Comparison of ENCODE assay signal across 9 cellular contexts in genomic region chr20:3687655-3688054, GRCh38. TPM values are rescaled to one million over a fixed set of nuclear protein-coding genes. Genes with fewer than 3 reads are reported as not detected.
DNase-seq lines count a peak whose midpoint lies in the region; ATAC-seq, FAIRE-seq and TF ChIP-seq lines count a peak whose summit lies in the region.
"Had no signal": no experiment of that assay in that cellular context is flagged by ENCODE, and none has a peak within 500 bp of the region (broad histone marks: within the 10 kb centered on the region; RNA-seq: fewer than 3 reads in every experiment).

No MANE protein-coding gene starts in this region.

- H3K79me1 ChIP-seq in H1 (ENCODE audit: low read depth, low read length) (no peaks in the 10 kb centered on the region), mesenchymal stem cell (replicated peaks; ENCODE audit: low read length, poor library complexity, severe bottlenecking) (no peaks in the 10 kb centered on the region)

- H3K4me2 ChIP-seq in H1 (ENCODE audit: insufficient read depth in 1 of 2, low read depth in 2 of 2, low read length in 2 of 2) (no peak overlapping the region), mesenchymal stem cell (ENCODE audit: low read length, poor library complexity, severe bottlenecking) (no peak overlapping the region)

- H2BK5ac ChIP-seq in H1 (ENCODE audit: low read depth, low read length) (no peak overlapping the region), mesenchymal stem cell (ENCODE audit: low read depth, low read length, poor library complexity, severe bottlenecking) (no peak overlapping the region)

- no peaks in the 10 kb centered on the region for H4K20me1 ChIP-seq in H1 (replicated peaks in 1 of 2; ENCODE audit: control insufficient read depth in 1 of 2, insufficient read depth in 2 of 2, low read length in 2 of 2)

- H3K14ac ChIP-seq in H1 (ENCODE audit: insufficient read length): no peak overlapping the region
- H3K14ac ChIP-seq in mesenchymal stem cell (ENCODE audit: low read length in 2 of 2): no peak overlapping the region

- no peak overlapping the region for H3K23ac ChIP-seq in H1 (ENCODE audit: insufficient read length)
- no peak overlapping the region for H3K23ac ChIP-seq in mesenchymal stem cell (ENCODE audit: low read length in 2 of 2)

- 76% methylated on average over 2 of the region's 2 CpGs; no CpG with 5 or more reads in 1 of the 2 experiments for WGBS in H1 (ENCODE audit: extremely low coverage in 1 of 2, insufficient coverage in 1 of 2, insufficient read length in 1 of 2, insufficient replicate concordance in 2 of 2, low coverage in 1 of 2, low lambda C conversion rate in 2 of 2, missing lambda C conversion rate in 1 of 2), 2 experiments
- 75% methylated on average over 2 of the region's 2 CpGs for WGBS in mesenchymal stem cell

- in situ Hi-C loops in KBM-7 (cut with MboI; ENCODE audit: low pct_unique_long_range_greater_than_20kb, low sequenced_read_pairs): no loop called here

- H2BK12ac ChIP-seq in H1 (ENCODE audit: low read depth, low read length) (no peak overlapping the region), mesenchymal stem cell (ENCODE audit: low read length in 2 of 2) (no peak overlapping the region)

- H3K9ac ChIP-seq in H1 (replicated peaks in 1 of 4; ENCODE audit: extremely low read depth in 1 of 4, low read depth in 3 of 4, low read length in 3 of 4) (no peak overlapping the region), mesenchymal stem cell (ENCODE audit: low read length) (peak overlapping the region; percentile 74)

- H2AK5ac ChIP-seq in H1 (ENCODE audit: low read depth, low read length) (no peak overlapping the region), mesenchymal stem cell (ENCODE audit: low read length, severe bottlenecking) (no peak overlapping the region)

- no peak for TF ChIP-seq EP300 in H1 (IDR thresholded peaks at IDR 0.05; ENCODE audit: borderline replicate concordance in 1 of 2, low read depth in 2 of 2, low read length in 2 of 2)

- ATAC-seq in GM21390 (IDR thresholded peaks at IDR 0.05; ENCODE audit: unreplicated experiment): no peak

- no peaks in the 10 kb centered on the region for H3K23me2 ChIP-seq in H1 (ENCODE audit: low read depth, low read length)

- no peak overlapping the region for H3K56ac ChIP-seq in H1 (replicated peaks; ENCODE audit: insufficient read length, low read depth, low read length)

- H2BK120ac ChIP-seq in H1 (replicated peaks; ENCODE audit: low read depth, low read length): no peak overlapping the region
- H2BK120ac ChIP-seq in mesenchymal stem cell (ENCODE audit: low read depth, low read length): no peak overlapping the region

- H2AFZ ChIP-seq in H1 (ENCODE audit: low read length) (peak overlapping the region; percentile 47; the same call in 1 of the 2 replicates), mesenchymal stem cell (ENCODE audit: low read depth, low read length) (no peak overlapping the region)

- H3K4ac ChIP-seq in H1 (replicated peaks; ENCODE audit: insufficient read length, low read depth, low read length) (no peak overlapping the region), mesenchymal stem cell (ENCODE audit: low read depth in 1 of 2, low read length in 2 of 2) (no peak overlapping the region)

- peaks cover 4% of the 10 kb centered on the region for H3K4me1 ChIP-seq in A673 (ENCODE audit: insufficient read depth, low read length, poor library complexity, severe bottlenecking)
- H3K4me1 ChIP-seq in H1 (replicated peaks in 1 of 4; ENCODE audit: control insufficient read depth in 3 of 4, insufficient read depth in 4 of 4, low read length in 3 of 4): peaks cover 3 to 10% (median 4%) of the 10 kb centered on the region in 4 experiments
- H3K4me1 ChIP-seq in mesenchymal stem cell (ENCODE audit: control insufficient read depth, insufficient read depth, low read depth, low read length): peaks cover 9% of the 10 kb centered on the region

- intact Hi-C loops in A673 (cut with micrococcal nuclease; ENCODE audit: unreplicated experiment): no loop called here

- H3K9me3 ChIP-seq in A673 (ENCODE audit: low read depth, low read length, poor library complexity, severe bottlenecking) (no peaks in the 10 kb centered on the region), H1 (ENCODE audit: insufficient read depth in 2 of 2, low read depth in 1 of 2, low read length in 1 of 2) (no peaks in the 10 kb centered on the region), mesenchymal stem cell (ENCODE audit: control insufficient read depth, low read length) (no peaks in the 10 kb centered on the region)

- no peak overlapping the region for H4K8ac ChIP-seq in H1 (ENCODE audit: extremely low read depth, insufficient read depth, low read length)
- H4K8ac ChIP-seq in mesenchymal stem cell (ENCODE audit: low read length): no peak overlapping the region

- H3K36me3 ChIP-seq in A673 (ENCODE audit: insufficient read depth, low read length, poor library complexity, severe bottlenecking): no peaks in the 10 kb centered on the region
- no peaks in the 10 kb centered on the region for H3K36me3 ChIP-seq in H1 (ENCODE audit: control insufficient read depth in 2 of 4, insufficient read depth in 4 of 4, low read length in 3 of 4)
- no peaks in the 10 kb centered on the region for H3K36me3 ChIP-seq in mesenchymal stem cell (ENCODE audit: control insufficient read depth in 1 of 2, insufficient read depth in 2 of 2, low read depth in 1 of 2, low read length in 2 of 2)

- BruUV-seq in A673 (replicated peaks; lab: Mats Ljungman, UMichigan): no TSS peak

- H3K18ac ChIP-seq in H1 (ENCODE audit: extremely low read depth, low read length): no peak overlapping the region
- no peak overlapping the region for H3K18ac ChIP-seq in mesenchymal stem cell (ENCODE audit: low read depth in 1 of 2, low read length in 2 of 2)

- H3K27ac ChIP-seq in A673 (ENCODE audit: low read depth, low read length, poor library complexity, severe bottlenecking) (no peak overlapping the region), H1 (ENCODE audit: low read depth, low read length) (no peak overlapping the region), mesenchymal stem cell (ENCODE audit: low read length, poor library complexity, severe bottlenecking) (no peak overlapping the region)

- H2BK15ac ChIP-seq in H1 (ENCODE audit: low read length) (no peak overlapping the region), mesenchymal stem cell (ENCODE audit: low read depth, poor library complexity, severe bottlenecking) (no peak overlapping the region)

- no peak overlapping the region for H3K4me3 ChIP-seq in A673 (ENCODE audit: low read depth, low read length, poor library complexity, severe bottlenecking)
- H3K4me3 ChIP-seq in H1 (ENCODE audit: extremely low read depth in 1 of 4, insufficient read depth in 2 of 4, low read depth in 3 of 4, low read length in 4 of 4): no peak overlapping the region
- H3K4me3 ChIP-seq in mesenchymal stem cell (ENCODE audit: insufficient read depth in 1 of 2, low read depth in 1 of 2, low read length in 2 of 2): peak overlapping the region in 1 of 2 experiments; percentile 69

- no peaks in the 10 kb centered on the region for H3K27me3 ChIP-seq in A673 (replicated peaks; ENCODE audit: insufficient read depth, low read depth, low read length, poor library complexity)
- H3K27me3 ChIP-seq in H1 (replicated peaks in 1 of 4; ENCODE audit: control insufficient read depth in 3 of 4, extremely low read depth in 1 of 4, insufficient read depth in 3 of 4, low read length in 3 of 4): peaks cover 0 to 9% (median 1%) of the 10 kb centered on the region in 4 experiments; a peak in 3 of 7 replicates
- H3K27me3 ChIP-seq in mesenchymal stem cell (ENCODE audit: control insufficient read depth in 1 of 2, insufficient read depth in 1 of 2, low read length in 2 of 2): peaks cover 0 to 2% of the 10 kb centered on the region in 2 experiments

- POLR2A ChIA-PET in A673 (lab: Charles Lee; ENCODE audit: low non-redundant PET): no interaction called here
- POLR2A ChIA-PET in H1 (lab: Charles Lee; ENCODE audit: partially characterized antibody): interaction anchor here (1.3 kb wide), 1 partner anchor 17 kb away, joined by 3 read pairs; no protein-coding TSS in a partner anchor

- peak overlapping the region; percentile 3 for H4K5ac ChIP-seq in H1 (ENCODE audit: insufficient read length, low read depth, low read length)

- no peak for TF ChIP-seq POLR2A in H1 (IDR thresholded peaks at IDR 0.05; ENCODE audit: control extremely low read depth in 1 of 2, low read depth in 2 of 2, low read length in 2 of 2)

- H2BK20ac ChIP-seq in H1 (ENCODE audit: low read length): no peak overlapping the region

- CTCF ChIA-PET in A673 (lab: Charles Lee) (interaction anchor here (0.5 to 0.9 kb wide), 2 partner anchors 11 to 469 kb away, joined by 5 to 7 read pairs; no protein-coding TSS in a partner anchor), H1 (lab: Charles Lee; ENCODE audit: partially characterized antibody) (interaction anchor here (1.1 to 45.1 kb wide), 9 partner anchors 1 to 81 kb away, joined by 4 to 1432 read pairs (median 7); partner anchors contain the start of genes ADAM33 and SIGLEC1)

- H3K79me2 ChIP-seq in H1 (ENCODE audit: control insufficient read depth in 1 of 2, insufficient read depth in 2 of 2, low read length in 2 of 2): no peaks in the 10 kb centered on the region

- FAIRE-seq in H1 (lab: Jason Lieb, UNC): peak; percentile 80

- TF ChIP-seq RAD21 in H1 (IDR thresholded peaks at IDR 0.05 in 1 of 2, conservative IDR thresholded peaks at IDR 0.05 in 1 of 2; ENCODE audit: low read depth in 2 of 2, low read length in 2 of 2): no peak

- H4K91ac ChIP-seq in H1 (replicated peaks; ENCODE audit: insufficient read length, low read length) (no peak overlapping the region), mesenchymal stem cell (ENCODE audit: low read length) (no peak overlapping the region)

- TF ChIP-seq CTCF in A673 (conservative IDR thresholded peaks at IDR 0.05; ENCODE audit: low read depth, low read length) (no peak), H1 (IDR thresholded peaks at IDR 0.05; ENCODE audit: control extremely low read depth in 1 of 3, insufficient read depth in 1 of 3, low read depth in 1 of 3, low read length in 3 of 3) (no peak)

- DNase-seq in A673 (ENCODE audit: low spot score) (peak; percentile 45), KBM-7 (peak; percentile 11), H1 (ENCODE audit: low read depth in 1 of 2, low spot score in 2 of 2) (no peak), mesenchymal stem cell (peak; percentile 48), NCI-H345 treated with DMSO at 0.1 percent for 48 hours (lab: John Stamatoyannopoulos, UW; ENCODE audit: unreplicated experiment) (no peak), NCI-H1417 treated with DMSO at 0.1 percent for 48 hours (lab: John Stamatoyannopoulos, UW) (no peak)
- DNase-seq in activated naive CD4-positive, alpha-beta T cell treated with anti-CD3 and anti-CD28 coated beads, Interleukin-2, amount 50 U/mL, for 16 hours: no peak
- DNase-seq: COR-L47 had no signal

RNA-seq across cellular contexts. Expression of gene ADAM33, which starts 5.8 kb away (rescaled TPM):
- total RNA-seq in A673 (2021): not detected in 2 replicates
- total RNA-seq in H1 (2021; fragmentation: NEBNext Ultra II Directional; extraction: Animal tissue kit (Norgen Biotek cat#: 25700)): 5.7 and 6.0 TPM in 2 replicates
- 4.2 and 7.0 TPM in 2 replicates for polyA plus RNA-seq in H1 (2011; rRNA removed)
- 5.8 TPM for polyA plus RNA-seq in H1 (2011; cell fraction: cytosol; rRNA removed)
- polyA plus RNA-seq in H1 (2011; cell fraction: nucleus; rRNA removed): 49.2 TPM
- polyA plus RNA-seq in H1 (2012, experiment 1 of 2): 4.7 to 8.5 TPM (median 6.9 TPM) in 4 replicates
- 3.2 TPM for polyA plus RNA-seq in H1 (2012, experiment 2 of 2)
- polyA plus RNA-seq in H1 (2013, experiment 1 of 2): 4.5 TPM
- polyA plus RNA-seq in H1 (2013, experiment 2 of 2): 4.1 TPM
- polyA minus RNA-seq in H1 (2011; rRNA and poly(A)+ RNA removed): 1.6 and 2.3 TPM in 2 replicates
- polyA minus RNA-seq in H1 (2011; cell fraction: cytosol; rRNA and poly(A)+ RNA removed): 1.6 TPM
- 10.8 TPM for polyA minus RNA-seq in H1 (2011; cell fraction: nucleus; rRNA and poly(A)+ RNA removed)
- 8.8 TPM for polyA plus RNA-seq in mesenchymal stem cell (2013, experiment 1 of 2)
- polyA plus RNA-seq in mesenchymal stem cell (2013, experiment 2 of 2): 7.8 TPM

RNA-seq across cellular contexts. Expression of gene GFRA4, which starts 24.5 kb away (rescaled TPM):
- not detected in 2 replicates for total RNA-seq in A673 (2021)
- total RNA-seq in H1 (2021; fragmentation: NEBNext Ultra II Directional; extraction: Animal tissue kit (Norgen Biotek cat#: 25700)): not detected in 2 replicates
- polyA plus RNA-seq in H1 (2011; rRNA removed): 0.05 TPM in 1 of 2 replicates, not detected in the other
- polyA plus RNA-seq in H1 (2011; cell fraction: cytosol; rRNA removed): not detected
- polyA plus RNA-seq in H1 (2011; cell fraction: nucleus; rRNA removed): 0.13 TPM
- not detected in 4 replicates for polyA plus RNA-seq in H1 (2012, experiment 1 of 2)
- not detected for polyA plus RNA-seq in H1 (2012, experiment 2 of 2)
- polyA plus RNA-seq in H1 (2013, experiment 1 of 2): not detected
- polyA plus RNA-seq in H1 (2013, experiment 2 of 2): not detected
- not detected in 2 replicates for polyA minus RNA-seq in H1 (2011; rRNA and poly(A)+ RNA removed)
- not detected for polyA minus RNA-seq in H1 (2011; cell fraction: cytosol; rRNA and poly(A)+ RNA removed)
- polyA minus RNA-seq in H1 (2011; cell fraction: nucleus; rRNA and poly(A)+ RNA removed): not detected
- polyA plus RNA-seq in mesenchymal stem cell (2013, experiment 1 of 2): not detected
- not detected for polyA plus RNA-seq in mesenchymal stem cell (2013, experiment 2 of 2)

RNA-seq across cellular contexts. Expression of gene SIGLEC1, which starts 24.7 kb away (rescaled TPM):
- not detected in 2 replicates for total RNA-seq in A673 (2021)
- not detected in 2 replicates for total RNA-seq in H1 (2021; fragmentation: NEBNext Ultra II Directional; extraction: Animal tissue kit (Norgen Biotek cat#: 25700))
- 0.02 TPM in 2 replicates for polyA plus RNA-seq in H1 (2011; rRNA removed)
- polyA plus RNA-seq in H1 (2011; cell fraction: cytosol; rRNA removed): not detected
- polyA plus RNA-seq in H1 (2011; cell fraction: nucleus; rRNA removed): 0.04 TPM
- polyA plus RNA-seq in H1 (2012, experiment 1 of 2): not detected in 4 replicates
- polyA plus RNA-seq in H1 (2012, experiment 2 of 2): not detected
- not detected for polyA plus RNA-seq in H1 (2013, experiment 1 of 2)
- not detected for polyA plus RNA-seq in H1 (2013, experiment 2 of 2)
- polyA minus RNA-seq in H1 (2011; rRNA and poly(A)+ RNA removed): not detected in 2 replicates
- polyA minus RNA-seq in H1 (2011; cell fraction: cytosol; rRNA and poly(A)+ RNA removed): not detected
- not detected for polyA minus RNA-seq in H1 (2011; cell fraction: nucleus; rRNA and poly(A)+ RNA removed)
- not detected for polyA plus RNA-seq in mesenchymal stem cell (2013, experiment 1 of 2)
- not detected for polyA plus RNA-seq in mesenchymal stem cell (2013, experiment 2 of 2)

RNA-seq across cellular contexts. Expression of gene HSPA12B, which starts 44.8 kb away (rescaled TPM):
- not detected in 2 replicates for total RNA-seq in A673 (2021)
- total RNA-seq in H1 (2021; fragmentation: NEBNext Ultra II Directional; extraction: Animal tissue kit (Norgen Biotek cat#: 25700)): 4.3 and 4.9 TPM in 2 replicates
- polyA plus RNA-seq in H1 (2011; rRNA removed): 2.2 and 3.5 TPM in 2 replicates
- polyA plus RNA-seq in H1 (2011; cell fraction: cytosol; rRNA removed): 3.1 TPM
- polyA plus RNA-seq in H1 (2011; cell fraction: nucleus; rRNA removed): 7.7 TPM
- 2.8 to 6.7 TPM (median 5.2 TPM) in 4 replicates for polyA plus RNA-seq in H1 (2012, experiment 1 of 2)
- 2.5 TPM for polyA plus RNA-seq in H1 (2012, experiment 2 of 2)
- 2.7 TPM for polyA plus RNA-seq in H1 (2013, experiment 1 of 2)
- 2.5 TPM for polyA plus RNA-seq in H1 (2013, experiment 2 of 2)
- 1.6 and 1.9 TPM in 2 replicates for polyA minus RNA-seq in H1 (2011; rRNA and poly(A)+ RNA removed)
- 2.5 TPM for polyA minus RNA-seq in H1 (2011; cell fraction: cytosol; rRNA and poly(A)+ RNA removed)
- polyA minus RNA-seq in H1 (2011; cell fraction: nucleus; rRNA and poly(A)+ RNA removed): 8.1 TPM
- polyA plus RNA-seq in mesenchymal stem cell (2013, experiment 1 of 2): 0.03 TPM
- polyA plus RNA-seq in mesenchymal stem cell (2013, experiment 2 of 2): 0.04 TPM

Comparison
In these comparisons a context has a peak if more than half of its experiments do, and no peak if none do; other contexts are left out.
1. DNase-seq: peak in A673 (single experiment), KBM-7 (single experiment) and mesenchymal stem cell (single experiment); none in H1 (0 of 2), NCI-H345 treated with DMSO at 0.1 percent for 48 hours (single experiment), NCI-H1417 treated with DMSO at 0.1 percent for 48 hours (single experiment) and activated naive CD4-positive, alpha-beta T cell treated with anti-CD3 and anti-CD28 coated beads, Interleukin-2, amount 50 U/mL, for 16 hours (single experiment).